ENCODE assay signal across 1 cellular context in genomic region chr14:30874120-30874998, GRCh38.
TF ChIP-seq lines count a peak whose summit lies in the region.

Gene COCH (plus strand): TSS chr14:30874559. CDS start chr14:30874939, 380 bp downstream.

TF ChIP-seq in HepG2, 621 proteins besides CTCF, POLR2A, EP300 and RAD21 (continued from another document and continues in another):
- TF ChIP-seq SKIL (CRISPR knock-in tag; IDR thresholded peaks at IDR 0.05; ENCODE audit: borderline replicate concordance) (no peak), MED13 (CRISPR knock-in tag; IDR thresholded peaks at IDR 0.05) (peak; percentile 76; the same call in 1 of the 2 replicates), KLF6 (CRISPR knock-in tag; IDR thresholded peaks at IDR 0.05) (no peak; the same call in none of the 2 replicates), HNRNPUL1 (IDR thresholded peaks at IDR 0.05; ENCODE audit: low read depth, low read length) (peak; percentile 72; the same call in 1 of the 2 replicates), ZNF570 (CRISPR knock-in tag; IDR thresholded peaks at IDR 0.05; ENCODE audit: borderline replicate concordance) (0 out of 2 replicates have a peak, but pooled peaks have one; percentile 15), ATF4 (CRISPR knock-in tag; IDR thresholded peaks at IDR 0.05) (no peak; a peak in 1 of 4 replicates), ZNF572 (CRISPR knock-in tag; IDR thresholded peaks at IDR 0.05) (peak; percentile 97), TEF (CRISPR knock-in tag; IDR thresholded peaks at IDR 0.05) (peak; percentile 77; the same call in 1 of the 2 replicates), NAIF1 (CRISPR knock-in tag; IDR thresholded peaks at IDR 0.05; ENCODE audit: borderline replicate concordance) (no peak; the same call in 1 of the 2 replicates), ZXDC (CRISPR knock-in tag; IDR thresholded peaks at IDR 0.05) (peak; percentile 98), HINFP (CRISPR knock-in tag; IDR thresholded peaks at IDR 0.05; ENCODE audit: low read depth) (no peak), MIXL1 (CRISPR knock-in tag; IDR thresholded peaks at IDR 0.05) (0 out of 2 replicates have a peak, but pooled peaks have one; percentile 28), NFRKB (IDR thresholded peaks at IDR 0.05) (no peak), ZBTB25 (CRISPR knock-in tag; IDR thresholded peaks at IDR 0.05) (no peak), ZNF550 (CRISPR knock-in tag; IDR thresholded peaks at IDR 0.05; ENCODE audit: borderline replicate concordance) (peak; percentile 78), NR2F2 (IDR thresholded peaks at IDR 0.05; ENCODE audit: borderline replicate concordance, low read depth) (no peak), MBD4 (IDR thresholded peaks at IDR 0.05; ENCODE audit: borderline replicate concordance, low read length) (no peak), CCAR2 (optimal IDR thresholded peaks at IDR 0.05; ENCODE audit: low read depth, low read length) (no peak), ZFP41 (CRISPR knock-in tag; IDR thresholded peaks at IDR 0.05; ENCODE audit: borderline replicate concordance) (peak; percentile 98), SAP130 (CRISPR knock-in tag; IDR thresholded peaks at IDR 0.05; ENCODE audit: low read depth) (peak; percentile 65), TIGD3 (CRISPR knock-in tag; IDR thresholded peaks at IDR 0.05; ENCODE audit: borderline replicate concordance) (peak; percentile 73), ZBTB37 (CRISPR knock-in tag; IDR thresholded peaks at IDR 0.05) (no peak), HES4 (CRISPR knock-in tag; IDR thresholded peaks at IDR 0.05; ENCODE audit: borderline replicate concordance) (peak; percentile 96), ZSCAN20 (CRISPR knock-in tag; IDR thresholded peaks at IDR 0.05; ENCODE audit: borderline replicate concordance) (peak; percentile 97), ZNF562 (CRISPR knock-in tag; IDR thresholded peaks at IDR 0.05; ENCODE audit: borderline replicate concordance) (peak; percentile 49; the same call in 1 of the 2 replicates), PCBP2 (optimal IDR thresholded peaks at IDR 0.05; ENCODE audit: low read depth, low read length, poor library complexity, severe bottlenecking) (no peak), ZNF589 (CRISPR knock-in tag; conservative IDR thresholded peaks at IDR 0.05) (peak; percentile 11; the same call in 1 of the 2 replicates), MLX (CRISPR knock-in tag; IDR thresholded peaks at IDR 0.05) (no peak), ZMYM3 (CRISPR knock-in tag; IDR thresholded peaks at IDR 0.05) (0 out of 2 replicates have a peak, but pooled peaks have one; percentile 22), IKZF5 (CRISPR knock-in tag; IDR thresholded peaks at IDR 0.05) (peak; percentile 30), MXD3 (CRISPR knock-in tag; IDR thresholded peaks at IDR 0.05) (peak; percentile 87; the same call in 1 of the 2 replicates), GATA4 (IDR thresholded peaks at IDR 0.05; ENCODE audit: borderline replicate concordance, low read depth) (no peak), ZNF569 (CRISPR knock-in tag; IDR thresholded peaks at IDR 0.05; ENCODE audit: borderline replicate concordance) (no peak), PAF1 (CRISPR knock-in tag; IDR thresholded peaks at IDR 0.05) (no peak), TMF1 (CRISPR knock-in tag; IDR thresholded peaks at IDR 0.05; ENCODE audit: low read depth) (peak; percentile 99), IKZF4 (CRISPR knock-in tag; IDR thresholded peaks at IDR 0.05; ENCODE audit: borderline replicate concordance, low read depth, not compliant biosample characterization) (peak; percentile 42), HNRNPL (IDR thresholded peaks at IDR 0.05; ENCODE audit: low read depth, low read length) (no peak), HBP1 (CRISPR knock-in tag; IDR thresholded peaks at IDR 0.05; ENCODE audit: low read depth) (peak; percentile 87), EZH2 (conservative IDR thresholded peaks at IDR 0.05; ENCODE audit: low read depth, low read length) (peak; percentile 90; the same call in 1 of the 2 replicates), ZBTB43 (CRISPR knock-in tag; conservative IDR thresholded peaks at IDR 0.05) (peak; percentile 84; the same call in 1 of the 2 replicates), KDM1A (CRISPR knock-in tag; IDR thresholded peaks at IDR 0.05) (no peak), ZNF776 (CRISPR knock-in tag; IDR thresholded peaks at IDR 0.05) (peak; percentile 96), SYNCRIP (IDR thresholded peaks at IDR 0.05; ENCODE audit: insufficient read depth, low read depth, low read length) (no peak), RNF2 (conservative IDR thresholded peaks at IDR 0.05; ENCODE audit: low read depth) (peak; percentile 90), ZNF329 (CRISPR knock-in tag; IDR thresholded peaks at IDR 0.05; ENCODE audit: low read depth) (peak; percentile 73; the same call in 1 of the 2 replicates), THAP11 (CRISPR knock-in tag; IDR thresholded peaks at IDR 0.05) (no peak; the same call in none of the 2 replicates)
